ENCODE assay signal across 8 cellular contexts in the genomic region with DNA sequence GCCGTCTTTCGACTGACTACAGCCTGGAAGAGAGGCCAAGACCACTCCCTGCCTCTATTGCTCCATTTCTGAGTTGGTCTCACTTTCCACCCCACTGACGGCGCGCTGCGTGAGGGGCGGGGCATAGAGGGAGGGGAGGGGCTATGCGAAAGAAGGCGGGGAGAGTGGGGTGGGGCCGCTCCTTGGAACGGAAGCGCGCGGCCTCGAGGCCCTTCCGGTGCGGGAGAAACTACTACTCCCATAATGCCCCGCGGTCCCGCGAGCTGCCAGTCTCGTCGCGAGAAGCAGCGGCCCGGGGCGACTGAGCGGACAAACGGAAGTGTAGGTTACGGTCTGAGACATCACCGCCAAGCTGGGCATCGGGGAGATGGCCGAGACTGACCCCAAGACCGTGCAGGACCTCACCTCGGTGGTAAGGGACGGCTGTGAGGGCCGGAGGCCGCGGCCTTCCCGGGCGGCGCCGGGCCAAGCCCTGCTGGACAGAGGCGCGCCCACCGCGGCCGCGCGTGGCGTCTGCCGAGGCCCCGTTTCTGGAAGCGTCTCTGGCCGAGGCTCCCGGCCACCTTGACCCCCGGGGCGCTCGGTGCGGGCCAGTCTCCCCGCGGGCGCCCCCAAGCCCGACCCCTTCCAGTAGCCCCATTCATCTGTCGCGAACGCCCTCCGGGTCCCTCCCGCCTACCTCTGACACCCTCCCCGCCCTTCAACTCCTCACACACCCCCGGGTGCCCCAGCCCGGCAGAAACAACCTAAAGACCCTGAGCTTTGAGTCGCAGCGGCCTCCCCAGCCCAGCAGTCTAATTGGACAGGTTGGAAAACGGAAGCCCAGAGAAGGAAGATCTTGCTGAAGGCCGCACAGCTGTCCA. TPM values are rescaled to one million over a fixed set of nuclear protein-coding genes. Genes with fewer than 3 reads are reported as not detected.
A peak's percentile ranks its signal among the peaks of the same experiment; 100 is the strongest.
DNase-seq lines count a peak whose midpoint lies in the region; ATAC-seq and TF ChIP-seq lines count a peak whose summit lies in the region.

A gene (plus strand): TSS at position 269 of the 863 bp plus-strand sequence. CDS start 99 bp downstream, at position 368.

- ATAC-seq in HG02798 (IDR thresholded peaks at IDR 0.05; ENCODE audit: poor library complexity, unreplicated experiment): peak; percentile 96
- peak; percentile 97 to 99 (median 98) for ATAC-seq in heart right ventricle
- peak; percentile 99 for ATAC-seq in upper lobe of left lung (ENCODE audit: low FRiP score in 2 of 2)

- H3K4me1 ChIP-seq in heart right ventricle (peaks cover 4 to 66% (median 31%) of the 10 kb centered on the region in 9 donors), upper lobe of left lung (peaks cover 11 to 40% (median 23%) of the 10 kb centered on the region in 4 donors)

- H3K4me3 ChIP-seq in heart right ventricle: peak within 1 kb of the TSS; percentile 64 to 96 (median 87)
- H3K4me3 ChIP-seq in upper lobe of left lung: peak within 1 kb of the TSS; percentile 68 to 93 (median 84)

- H3K36me3 ChIP-seq in heart right ventricle (peaks cover 0 to 38% (median 14%) of the 10 kb centered on the region in 9 donors), upper lobe of left lung (peaks cover 2 to 23% (median 5%) of the 10 kb centered on the region in 4 donors)

- no peak for TF ChIP-seq EP300 in upper lobe of left lung (IDR thresholded peaks at IDR 0.05)

- DNase-seq in GM13976 (ENCODE audit: low spot score): peak; percentile 98
- DNase-seq in NCI-H1436 treated with DMSO at 0.1 percent for 48 hours (lab: John Stamatoyannopoulos, UW): peak; percentile 58
- peak; percentile 81 to 94 (median 88) for DNase-seq in T-helper 1 cell
- DNase-seq in heart right ventricle: peak; percentile 96
- peak; percentile 86 to 98 (median 92) for DNase-seq in posterior cingulate gyrus
- peak; percentile 96 to 97 for DNase-seq in upper lobe of left lung

- H3K9me3 ChIP-seq in heart right ventricle (no peaks in the 10 kb centered on the region), upper lobe of left lung (no peaks in the 10 kb centered on the region)

- H3K27ac ChIP-seq in adipose tissue (ENCODE audit: low read depth, low read length) (peak within 1 kb of the TSS; percentile 72), heart right ventricle (peak within 1 kb of the TSS in 9 of 10 donors; percentile 61 to 96 (median 83)), upper lobe of left lung (peak within 1 kb of the TSS; percentile 79 to 91 (median 86))

- 1% methylated on average over 69 to 76 of the region's 76 CpGs for whole genome bisulfite sequencing in adipose tissue, 3 donors
- 1% methylated on average over 71 to 76 of the region's 76 CpGs for WGBS in heart right ventricle, 2 donors
- 2 to 15% methylated on average over 4 to 67 of the region's 76 CpGs for WGBS in upper lobe of left lung, 2 donors

- TF ChIP-seq CTCF in GM13976 (IDR thresholded peaks at IDR 0.05; ENCODE audit: borderline replicate concordance, control extremely low read depth, extremely low read depth, insufficient read depth, missing control alignments) (no peak), heart right ventricle (IDR thresholded peaks at IDR 0.05) (peak in 4 of 9 donors; percentile 5 to 25 (median 12)), upper lobe of left lung (IDR thresholded peaks at IDR 0.05) (peak in 3 of 6 experiments; percentile 6 to 36 (median 27))

- in situ Hi-C loops in GM13976 (cut with MboI; ENCODE audit: low sequenced_read_pairs, unreplicated experiment): no loop called here

- H3K27me3 ChIP-seq in heart right ventricle (no peaks in the 10 kb centered on the region), upper lobe of left lung (no peaks in the 10 kb centered on the region)

- peak in 3 of 4 donors; percentile 37 to 79 (median 73) for TF ChIP-seq POLR2A in upper lobe of left lung (IDR thresholded peaks at IDR 0.05)

- intact Hi-C loops in heart right ventricle (cut with DNase I) (no loop called here), posterior cingulate gyrus (cut with DNase I) (loop anchor here (5.0 kb wide), 2 partner anchors 66 to 89 kb away; a partner anchor contains a TSS)

RNA-seq across cellular contexts. Expression of the gene that starts here (rescaled TPM):
- polyA plus RNA-seq in adipose tissue (10 to 100 TPM; 12.6 to 39.0 (median 31.9) TPM), heart right ventricle (10 to 100 TPM; 86.7 to 87.3 TPM)
- total RNA-seq in heart right ventricle (100 to 1,000 TPM; 126 to 178 (median 162) TPM), upper lobe of left lung (100 to 1,000 TPM in 1 of 6 donors, 10 to 100 TPM in 5; 17.5 to 106 (median 39.4) TPM)

Comparison
In these comparisons a context has a peak if more than half of its experiments do, and no peak if none do; other contexts are left out.
1. Peak in every context shown above with its lines: DNase-seq, ATAC-seq, H3K4me3 ChIP-seq and H3K27ac ChIP-seq.